Comparison of ENCODE assay signal across 1 cellular context in the genomic region with DNA sequence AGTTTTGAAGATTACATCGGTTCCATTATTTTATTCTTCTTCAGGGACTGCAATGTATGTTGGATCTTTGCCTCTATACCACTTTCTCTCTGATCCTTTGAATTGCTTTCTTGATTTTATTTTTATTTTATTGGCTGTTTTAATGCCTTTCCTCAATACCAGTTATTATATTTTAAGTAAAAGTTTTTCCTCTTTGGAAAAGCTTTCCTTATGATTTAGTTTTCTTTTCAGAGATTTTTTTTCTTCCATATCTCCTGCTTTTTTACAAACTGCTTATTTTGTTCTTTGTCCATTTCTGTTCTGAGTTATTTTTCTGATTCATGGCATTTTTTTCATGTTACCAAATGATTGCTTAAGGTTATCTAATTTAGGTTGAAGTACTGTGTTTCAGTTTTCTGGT.
TF ChIP-seq lines count a peak whose summit lies in the region.

No MANE protein-coding gene starts in this region.

TF ChIP-seq in A549, 52 proteins besides CTCF, POLR2A, EP300 and RAD21 (continued from another document):
- TF ChIP-seq HMGXB4 (CRISPR knock-in tag; IDR thresholded peaks at IDR 0.05; ENCODE audit: borderline replicate concordance) (no peak), NFE2L2 (conservative IDR thresholded peaks at IDR 0.05; ENCODE audit: low read length) (no peak)
